In the genomic region with DNA sequence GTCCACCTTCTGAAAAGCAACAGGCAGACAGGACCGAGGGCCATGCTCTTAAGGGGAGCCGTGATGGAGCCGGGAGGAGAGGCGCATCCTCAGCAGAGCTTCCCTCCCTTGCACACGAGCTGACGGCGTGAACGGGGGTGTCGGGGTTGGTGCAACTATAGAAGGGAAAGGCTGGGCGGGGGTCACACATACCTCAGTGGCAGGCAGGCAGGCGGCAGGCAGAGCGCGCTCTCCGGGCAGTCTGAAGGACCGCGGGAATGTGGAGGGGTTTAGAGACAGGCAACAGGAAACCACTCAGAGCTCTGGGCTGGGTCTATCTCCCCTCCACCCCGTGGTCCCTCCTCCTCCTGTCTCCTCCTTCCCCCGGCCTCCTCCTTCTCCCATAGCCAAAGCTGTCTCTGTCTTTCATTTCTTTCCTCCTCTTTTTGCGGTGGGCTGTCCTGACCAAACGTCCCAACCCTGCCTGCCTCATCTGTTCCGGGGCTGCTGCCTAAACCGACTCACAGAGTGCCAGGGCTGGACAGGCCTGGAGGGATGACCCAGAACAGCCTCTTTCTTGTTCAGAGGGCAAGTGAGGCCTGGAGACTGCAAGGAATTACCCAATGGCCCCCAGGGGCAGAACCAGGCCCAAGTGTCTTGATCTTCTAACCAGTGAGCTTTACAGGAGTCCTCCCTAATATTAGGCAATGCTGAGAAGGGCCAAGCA, we compare ENCODE assay signal across 8 cellular contexts. TPM values are rescaled to one million over a fixed set of nuclear protein-coding genes. Genes with fewer than 3 reads are reported as not detected.
DNase-seq lines count a peak whose midpoint lies in the region; ATAC-seq and TF ChIP-seq lines count a peak whose summit lies in the region.

A gene with protein sequence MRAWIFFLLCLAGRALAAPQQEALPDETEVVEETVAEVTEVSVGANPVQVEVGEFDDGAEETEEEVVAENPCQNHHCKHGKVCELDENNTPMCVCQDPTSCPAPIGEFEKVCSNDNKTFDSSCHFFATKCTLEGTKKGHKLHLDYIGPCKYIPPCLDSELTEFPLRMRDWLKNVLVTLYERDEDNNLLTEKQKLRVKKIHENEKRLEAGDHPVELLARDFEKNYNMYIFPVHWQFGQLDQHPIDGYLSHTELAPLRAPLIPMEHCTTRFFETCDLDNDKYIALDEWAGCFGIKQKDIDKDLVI (minus strand): TSS at position 243 of the 706 bp plus-strand sequence. CDS start 10,727 bp downstream, outside the sequence.

- H3K27me3 Mint-ChIP-seq in T-cell, result peaks cover 29 to 39% of the 10 kb centered on the region in 2 donors

- POLR2A ChIA-PET in T-cell (lab: Charles Lee), result no interaction called here
- POLR2A ChIA-PET in OCI-LY7 (lab: Charles Lee), result interaction anchor here (1.3 to 1.7 kb wide), 3 partner anchors 17 to 29 kb away, joined by 3 to 5 read pairs (median 4); no protein-coding TSS in a partner anchor

- no peaks in the 10 kb centered on the region for H3K27me3 ChIP-seq in esophagus muscularis mucosa
- H3K27me3 ChIP-seq in mononuclear cell (ENCODE audit: insufficient read depth, low read length), result peaks cover 5% of the 10 kb centered on the region
- no peaks in the 10 kb centered on the region for H3K27me3 ChIP-seq in tibial nerve

- no peaks in the 10 kb centered on the region for H3K79me2 ChIP-seq in OCI-LY7 (ENCODE audit: insufficient read depth, low read depth, low read length)

- DNase-seq in AG10803 (ENCODE audit: low read depth) (peak; percentile 98), T-cell (no peak), esophagus muscularis mucosa (ENCODE audit: extremely low spot score) (peak; percentile 96), tibial nerve (ENCODE audit: low spot score in 2 of 2) (peak; percentile 81 to 84), OCI-LY7 (ENCODE audit: low spot score) (no peak)

- CTCF ChIA-PET in T-cell (lab: Charles Lee) (no interaction called here), OCI-LY7 (lab: Charles Lee; ENCODE audit: unreplicated experiment) (no interaction called here)

- no peaks in the 10 kb centered on the region for H3K9me3 Mint-ChIP-seq in T-cell

- TF ChIP-seq CTCF in AG10803 (conservative IDR thresholded peaks at IDR 0.05; ENCODE audit: low read length) (no peak; the same call in 1 of the 2 replicates), esophagus muscularis mucosa (IDR thresholded peaks at IDR 0.05) (no peak), tibial nerve (IDR thresholded peaks at IDR 0.05) (no peak), OCI-LY7 (conservative IDR thresholded peaks at IDR 0.05; ENCODE audit: low read length) (no peak)

- H3K9me3 ChIP-seq in esophagus muscularis mucosa, result no peaks in the 10 kb centered on the region
- H3K9me3 ChIP-seq in mononuclear cell (ENCODE audit: low read depth, low read length), result no peaks in the 10 kb centered on the region
- no peaks in the 10 kb centered on the region for H3K9me3 ChIP-seq in tibial nerve
- H3K9me3 ChIP-seq in OCI-LY7 (ENCODE audit: low read length), result no peaks in the 10 kb centered on the region

- ATAC-seq in GM19035 (IDR thresholded peaks at IDR 0.05; ENCODE audit: unreplicated experiment) (peak; percentile 71), HG03280 (IDR thresholded peaks at IDR 0.05; ENCODE audit: unreplicated experiment) (peak; percentile 39), T-cell (replicated peaks in 1 of 4) (peak; percentile 37 to 63 (median 47))

- H3K4me3 Mint-ChIP-seq in T-cell, result peak within 1 kb of the TSS in 2 of 3 donors; percentile 35 to 64

- TF ChIP-seq POLR2A in esophagus muscularis mucosa (IDR thresholded peaks at IDR 0.05; ENCODE audit: low read depth) (peak; percentile 66), tibial nerve (IDR thresholded peaks at IDR 0.05) (peak; percentile 89 to 93)

- H3K4me3 ChIP-seq in AG10803 (ENCODE audit: low read length), result peak within 1 kb of the TSS; percentile 100
- H3K4me3 ChIP-seq in esophagus muscularis mucosa, result peak within 1 kb of the TSS; percentile 56 to 77 (median 68)
- H3K4me3 ChIP-seq in mononuclear cell (ENCODE audit: low read length), result no peak within 1 kb of the TSS
- H3K4me3 ChIP-seq in tibial nerve, result peak within 1 kb of the TSS; percentile 47 to 82 (median 54)
- no peak within 1 kb of the TSS for H3K4me3 ChIP-seq in OCI-LY7 (ENCODE audit: low read depth, low read length, poor library complexity, severe bottlenecking)

- H3K27ac ChIP-seq in esophagus muscularis mucosa (replicated peaks in 1 of 4), result peak within 1 kb of the TSS; percentile 86 to 92 (median 88)
- H3K27ac ChIP-seq in tibial nerve, result peak within 1 kb of the TSS; percentile 65 to 95 (median 90)
- H3K27ac ChIP-seq in OCI-LY7 (ENCODE audit: low read depth, low read length, poor library complexity, severe bottlenecking), result no peak within 1 kb of the TSS

- H3K36me3 Mint-ChIP-seq in T-cell, result no peaks in the 10 kb centered on the region

- WGBS in esophagus muscularis mucosa, result 4% methylated on average over 22 of the region's 22 CpGs
- 1 to 8% methylated on average over 22 of the region's 22 CpGs for WGBS in tibial nerve, 2 donors

- peaks cover 20 to 61% (median 59%) of the 10 kb centered on the region in 4 donors for H3K4me1 ChIP-seq in esophagus muscularis mucosa
- H3K4me1 ChIP-seq in mononuclear cell (ENCODE audit: insufficient read depth, low read length), result peaks cover 42% of the 10 kb centered on the region
- peaks cover 4 to 43% (median 26%) of the 10 kb centered on the region in 4 donors for H3K4me1 ChIP-seq in tibial nerve
- no peaks in the 10 kb centered on the region for H3K4me1 ChIP-seq in OCI-LY7 (ENCODE audit: insufficient read depth, low read length, poor library complexity, severe bottlenecking)

- peaks cover 9 to 14% (median 11%) of the 10 kb centered on the region in 3 donors for H3K4me1 Mint-ChIP-seq in T-cell

- no peak within 1 kb of the TSS for H3K27ac Mint-ChIP-seq in T-cell

- H3K4me2 ChIP-seq in OCI-LY7 (ENCODE audit: low read length), result no peak within 1 kb of the TSS

- no peaks in the 10 kb centered on the region for H4K20me1 ChIP-seq in OCI-LY7 (ENCODE audit: insufficient read depth, low read length)

- intact Hi-C loops in esophagus muscularis mucosa (cut with DNase I) (no loop called here), OCI-LY7 (cut with micrococcal nuclease; ENCODE audit: unreplicated experiment) (no loop called here)

- no peak within 1 kb of the TSS for H2AFZ ChIP-seq in OCI-LY7 (ENCODE audit: low read length)

- H3K36me3 ChIP-seq in esophagus muscularis mucosa, result peaks cover 0 to 10% (median 0%) of the 10 kb centered on the region in 4 donors
- no peaks in the 10 kb centered on the region for H3K36me3 ChIP-seq in tibial nerve
- H3K36me3 ChIP-seq in OCI-LY7 (ENCODE audit: insufficient read depth, low read length), result no peaks in the 10 kb centered on the region

- H3K9me2 ChIP-seq in OCI-LY7 (ENCODE audit: insufficient read depth, low read length), result no peaks in the 10 kb centered on the region

- TF ChIP-seq EP300 in esophagus muscularis mucosa (IDR thresholded peaks at IDR 0.05), result no peak
- peak in 1 of 2 donors; percentile 93 for TF ChIP-seq EP300 in tibial nerve (IDR thresholded peaks at IDR 0.05)

- BruUV-seq in OCI-LY7 (replicated peaks; lab: Mats Ljungman, UMichigan), result no TSS peak

RNA-seq across cellular contexts. Expression of the gene that starts here (rescaled TPM):
- total RNA-seq in T-cell, result 1 to 10 TPM in 4 of 5 donors, not detected in 1; 4.1 to 8.6 (median 5.2) TPM
- 100 to 1,000 TPM; 269 to 875 (median 432) TPM for total RNA-seq in esophagus muscularis mucosa
- total RNA-seq in mononuclear cell, result 110 TPM
- 1,000 to 10,000 TPM in 3 of 4 donors, 100 to 1,000 TPM in 1; 918 to 2,129 (median 1,501) TPM for total RNA-seq in tibial nerve
- not detected in 2 replicates for total RNA-seq in OCI-LY7 (2014; rRNA removed; shearing (Covaris generic))
- 0.89 TPM in 1 of 2 replicates, not detected in the other for total RNA-seq in OCI-LY7 (2022)

Comparison
In these comparisons a context has a peak if more than half of its experiments do, and no peak if none do; other contexts are left out.
1. RNA of the gene that starts here (total RNA-seq): 918 to 2,129 TPM in tibial nerve, 269 to 875 TPM in esophagus muscularis mucosa and 110 TPM in mononuclear cell (single experiment); 4.1 to 8.6 TPM in T-cell and 0.89 TPM in OCI-LY7; every median in the first group is over 10 times any median in the second.
2. DNase-seq: peak in AG10803 (single experiment), esophagus muscularis mucosa (single experiment) and tibial nerve (2 of 2); none in T-cell (0 of 34) and OCI-LY7 (single experiment).
3. H3K4me3 ChIP-seq: peak in AG10803 (single experiment), esophagus muscularis mucosa (4 of 4) and tibial nerve (4 of 4); none in mononuclear cell (single experiment) and OCI-LY7 (single experiment).
4. Peak in every context shown above with its lines, with median percentiles within 50 percentile points of each other: ATAC-seq.